1 cellular context compared by ENCODE assay signal in genomic region chr6:109507490-109508072, GRCh38.
TF ChIP-seq lines count a peak whose summit lies in the region.

No MANE protein-coding gene starts in this region.

TF ChIP-seq in GM23338, 12 proteins besides CTCF, POLR2A, EP300 and RAD21 (continued from another document):
- TF ChIP-seq, protein P1, sequence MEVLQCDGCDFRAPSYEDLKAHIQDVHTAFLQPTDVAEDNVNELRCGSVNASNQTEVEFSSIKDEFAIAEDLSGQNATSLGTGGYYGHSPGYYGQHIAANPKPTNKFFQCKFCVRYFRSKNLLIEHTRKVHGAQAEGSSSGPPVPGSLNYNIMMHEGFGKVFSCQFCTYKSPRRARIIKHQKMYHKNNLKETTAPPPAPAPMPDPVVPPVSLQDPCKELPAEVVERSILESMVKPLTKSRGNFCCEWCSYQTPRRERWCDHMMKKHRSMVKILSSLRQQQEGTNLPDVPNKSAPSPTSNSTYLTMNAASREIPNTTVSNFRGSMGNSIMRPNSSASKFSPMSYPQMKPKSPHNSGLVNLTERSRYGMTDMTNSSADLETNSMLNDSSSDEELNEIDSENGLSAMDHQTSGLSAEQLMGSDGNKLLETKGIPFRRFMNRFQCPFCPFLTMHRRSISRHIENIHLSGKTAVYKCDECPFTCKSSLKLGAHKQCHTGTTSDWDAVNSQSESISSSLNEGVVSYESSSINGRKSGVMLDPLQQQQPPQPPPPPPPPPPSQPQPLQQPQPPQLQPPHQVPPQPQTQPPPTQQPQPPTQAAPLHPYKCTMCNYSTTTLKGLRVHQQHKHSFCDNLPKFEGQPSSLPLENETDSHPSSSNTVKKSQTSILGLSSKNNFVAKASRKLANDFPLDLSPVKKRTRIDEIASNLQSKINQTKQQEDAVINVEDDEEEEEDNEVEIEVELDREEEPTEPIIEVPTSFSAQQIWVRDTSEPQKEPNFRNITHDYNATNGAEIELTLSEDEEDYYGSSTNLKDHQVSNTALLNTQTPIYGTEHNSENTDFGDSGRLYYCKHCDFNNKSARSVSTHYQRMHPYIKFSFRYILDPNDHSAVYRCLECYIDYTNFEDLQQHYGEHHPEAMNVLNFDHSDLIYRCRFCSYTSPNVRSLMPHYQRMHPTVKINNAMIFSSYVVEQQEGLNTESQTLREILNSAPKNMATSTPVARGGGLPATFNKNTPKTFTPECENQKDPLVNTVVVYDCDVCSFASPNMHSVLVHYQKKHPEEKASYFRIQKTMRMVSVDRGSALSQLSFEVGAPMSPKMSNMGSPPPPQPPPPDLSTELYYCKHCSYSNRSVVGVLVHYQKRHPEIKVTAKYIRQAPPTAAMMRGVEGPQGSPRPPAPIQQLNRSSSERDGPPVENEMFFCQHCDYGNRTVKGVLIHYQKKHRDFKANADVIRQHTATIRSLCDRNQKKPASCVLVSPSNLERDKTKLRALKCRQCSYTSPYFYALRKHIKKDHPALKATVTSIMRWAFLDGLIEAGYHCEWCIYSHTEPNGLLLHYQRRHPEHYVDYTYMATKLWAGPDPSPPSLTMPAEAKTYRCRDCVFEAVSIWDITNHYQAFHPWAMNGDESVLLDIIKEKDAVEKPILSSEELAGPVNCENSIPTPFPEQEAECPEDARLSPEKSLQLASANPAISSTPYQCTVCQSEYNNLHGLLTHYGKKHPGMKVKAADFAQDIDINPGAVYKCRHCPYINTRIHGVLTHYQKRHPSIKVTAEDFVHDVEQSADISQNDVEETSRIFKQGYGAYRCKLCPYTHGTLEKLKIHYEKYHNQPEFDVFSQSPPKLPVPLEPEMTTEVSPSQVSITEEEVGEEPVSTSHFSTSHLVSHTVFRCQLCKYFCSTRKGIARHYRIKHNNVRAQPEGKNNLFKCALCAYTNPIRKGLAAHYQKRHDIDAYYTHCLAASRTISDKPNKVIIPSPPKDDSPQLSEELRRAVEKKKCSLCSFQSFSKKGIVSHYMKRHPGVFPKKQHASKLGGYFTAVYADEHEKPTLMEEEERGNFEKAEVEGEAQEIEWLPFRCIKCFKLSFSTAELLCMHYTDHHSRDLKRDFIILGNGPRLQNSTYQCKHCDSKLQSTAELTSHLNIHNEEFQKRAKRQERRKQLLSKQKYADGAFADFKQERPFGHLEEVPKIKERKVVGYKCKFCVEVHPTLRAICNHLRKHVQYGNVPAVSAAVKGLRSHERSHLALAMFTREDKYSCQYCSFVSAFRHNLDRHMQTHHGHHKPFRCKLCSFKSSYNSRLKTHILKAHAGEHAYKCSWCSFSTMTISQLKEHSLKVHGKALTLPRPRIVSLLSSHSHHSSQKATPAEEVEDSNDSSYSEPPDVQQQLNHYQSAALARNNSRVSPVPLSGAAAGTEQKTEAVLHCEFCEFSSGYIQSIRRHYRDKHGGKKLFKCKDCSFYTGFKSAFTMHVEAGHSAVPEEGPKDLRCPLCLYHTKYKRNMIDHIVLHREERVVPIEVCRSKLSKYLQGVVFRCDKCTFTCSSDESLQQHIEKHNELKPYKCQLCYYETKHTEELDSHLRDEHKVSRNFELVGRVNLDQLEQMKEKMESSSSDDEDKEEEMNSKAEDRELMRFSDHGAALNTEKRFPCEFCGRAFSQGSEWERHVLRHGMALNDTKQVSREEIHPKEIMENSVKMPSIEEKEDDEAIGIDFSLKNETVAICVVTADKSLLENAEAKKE (CRISPR knock-in tag; IDR thresholded peaks at IDR 0.05) = no peak
- TF ChIP-seq, protein P2, sequence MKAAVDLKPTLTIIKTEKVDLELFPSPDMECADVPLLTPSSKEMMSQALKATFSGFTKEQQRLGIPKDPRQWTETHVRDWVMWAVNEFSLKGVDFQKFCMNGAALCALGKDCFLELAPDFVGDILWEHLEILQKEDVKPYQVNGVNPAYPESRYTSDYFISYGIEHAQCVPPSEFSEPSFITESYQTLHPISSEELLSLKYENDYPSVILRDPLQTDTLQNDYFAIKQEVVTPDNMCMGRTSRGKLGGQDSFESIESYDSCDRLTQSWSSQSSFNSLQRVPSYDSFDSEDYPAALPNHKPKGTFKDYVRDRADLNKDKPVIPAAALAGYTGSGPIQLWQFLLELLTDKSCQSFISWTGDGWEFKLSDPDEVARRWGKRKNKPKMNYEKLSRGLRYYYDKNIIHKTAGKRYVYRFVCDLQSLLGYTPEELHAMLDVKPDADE (IDR thresholded peaks at IDR 0.05) = no peak
- no peak for TF ChIP-seq NANOG (IDR thresholded peaks at IDR 0.05; ENCODE audit: borderline replicate concordance)
- no peak for TF ChIP-seq JUNB (IDR thresholded peaks at IDR 0.05; ENCODE audit: unreplicated experiment)
- no peak for TF ChIP-seq REST (IDR thresholded peaks at IDR 0.05; ENCODE audit: unreplicated experiment)
- no peak for TF ChIP-seq STAT1 (IDR thresholded peaks at IDR 0.05; ENCODE audit: unreplicated experiment)
